In the genomic region with DNA sequence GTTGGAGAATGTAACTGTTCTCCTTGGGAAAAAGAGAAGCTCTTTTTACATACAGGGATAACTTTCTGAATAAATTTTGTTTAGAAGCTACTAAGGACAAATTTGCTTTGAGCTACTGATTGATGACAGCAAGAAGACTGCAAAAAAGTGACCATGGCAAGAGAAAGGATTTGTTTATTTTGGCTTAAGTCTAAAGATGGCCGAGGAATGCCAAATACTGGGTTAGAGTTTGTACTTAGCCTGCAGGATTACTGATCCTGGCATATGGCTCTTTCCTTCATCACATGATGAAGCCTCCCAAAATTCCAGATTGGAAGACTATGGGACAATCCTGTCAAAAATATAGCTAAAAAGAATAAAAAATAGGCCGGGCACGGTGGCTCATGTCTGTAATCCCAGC, we compare ENCODE assay signal across 28 cellular contexts.
"Had no signal": no experiment of that assay in that cellular context is flagged by ENCODE, and none has a peak within 500 bp of the region (broad histone marks: within the 10 kb centered on the region; RNA-seq: fewer than 3 reads in every experiment).

No MANE protein-coding gene starts in this region.

- H3K4me1 ChIP-seq: colonic mucosa, esophagus muscularis mucosa, esophagus squamous epithelium, foreskin keratinocyte, gastrocnemius medialis, gastroesophageal sphincter, heart left ventricle, heart right ventricle had no signal

- ATAC-seq: effector memory CD8-positive, alpha-beta T cell; esophagus mucosa; foreskin keratinocyte; gastrocnemius medialis; gastroesophageal sphincter; heart left ventricle; heart right ventricle had no signal

- FAIRE-seq: colon, endometrium, endothelial cell of umbilical vein, frontal cortex had no signal

- H3K9me3 ChIP-seq: colonic mucosa, esophagus muscularis mucosa, esophagus squamous epithelium, gastrocnemius medialis, gastroesophageal sphincter, heart left ventricle, heart right ventricle had no signal

- H3K27me3 ChIP-seq: colonic mucosa, dorsolateral prefrontal cortex, esophagus muscularis mucosa, esophagus squamous epithelium, gastrocnemius medialis, gastroesophageal sphincter, heart left ventricle, heart right ventricle had no signal

- H3K4me3 ChIP-seq: colonic mucosa, coronary artery, dorsolateral prefrontal cortex, esophagus muscularis mucosa, esophagus squamous epithelium, gastrocnemius medialis, gastroesophageal sphincter, heart left ventricle, heart right ventricle had no signal

- H3K36me3 ChIP-seq: colonic mucosa, esophagus muscularis mucosa, esophagus squamous epithelium, gastrocnemius medialis, gastroesophageal sphincter, heart left ventricle, heart right ventricle had no signal

- H3K27ac ChIP-seq: colonic mucosa, coronary artery, dorsolateral prefrontal cortex, epithelial cell of prostate, esophagus muscularis mucosa, esophagus squamous epithelium, foreskin keratinocyte, gastrocnemius medialis, gastroesophageal sphincter, heart left ventricle, heart right ventricle had no signal

- DNase-seq: colonic mucosa; cortex of kidney; dermis blood vessel endothelial cell; dorsolateral prefrontal cortex; effector CD4-positive, alpha-beta T cell; effector CD8-positive, alpha-beta T cell; effector memory CD4-positive, alpha-beta T cell; effector memory CD8-positive, alpha-beta T cell; endodermal cell; erythroblast; esophagus squamous epithelium; foreskin fibroblast; foreskin keratinocyte; foreskin melanocyte; gastrocnemius medialis; glutamatergic neuron; head of caudate nucleus; heart left ventricle; heart right ventricle had no signal
